28 cellular contexts compared by ENCODE assay signal in the genomic region with DNA sequence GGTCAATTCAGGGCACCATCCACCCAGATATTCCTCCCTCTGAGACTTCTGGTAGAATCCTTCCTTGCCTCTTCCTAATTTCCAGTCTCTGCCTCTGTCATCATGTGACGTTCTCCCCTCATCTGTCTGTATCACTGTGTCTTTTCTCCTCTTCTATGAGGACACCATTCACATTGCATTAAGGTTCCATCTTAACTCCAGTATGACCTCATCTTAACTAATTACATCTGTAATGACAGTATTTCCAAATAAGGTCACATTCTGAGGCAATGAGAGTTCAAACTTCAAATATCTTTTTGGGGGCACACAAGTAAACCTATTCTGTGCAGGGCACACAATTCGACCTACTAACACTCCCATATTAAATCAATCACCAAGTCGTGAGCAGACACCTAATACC.
"Had no signal": no experiment of that assay in that cellular context is flagged by ENCODE, and none has a peak within 500 bp of the region (broad histone marks: within the 10 kb centered on the region; RNA-seq: fewer than 3 reads in every experiment).

No MANE protein-coding gene starts in this region.

- H3K27ac ChIP-seq: brain microvascular endothelial cell, SK-N-MC, VCaP had no signal

- ATAC-seq: activated CD4-positive, alpha-beta T cell treated with anti-CD3 and anti-CD28 coated beads for 36 hours; activated CD8-positive, alpha-beta T cell treated with anti-CD3 and anti-CD28 coated beads for 36 hours; activated naive CD4-positive, alpha-beta T cell treated with anti-CD3 and anti-CD28 coated beads, Interleukin-2, amount 50 U/mL, for 72 hours; activated naive CD8-positive, alpha-beta T cell treated with anti-CD3 and anti-CD28 coated beads, Interleukin-2, amount 50 U/mL, for 24 hours; T-cell had no signal

- H3K4me3 Mint-ChIP-seq: activated CD4-positive, alpha-beta T cell treated with anti-CD3 and anti-CD28 coated beads for 36 hours; activated CD8-positive, alpha-beta T cell treated with anti-CD3 and anti-CD28 coated beads for 36 hours; activated naive CD8-positive, alpha-beta T cell treated with anti-CD3 and anti-CD28 coated beads, Interleukin-2, amount 50 U/mL, for 24 hours; T-cell had no signal

- H3K27ac Mint-ChIP-seq: activated CD4-positive, alpha-beta T cell treated with anti-CD3 and anti-CD28 coated beads for 36 hours; activated CD8-positive, alpha-beta T cell treated with anti-CD3 and anti-CD28 coated beads for 36 hours; activated naive CD4-positive, alpha-beta T cell treated with anti-CD3 and anti-CD28 coated beads, Interleukin-2, amount 50 U/mL, for 72 hours; activated naive CD8-positive, alpha-beta T cell treated with anti-CD3 and anti-CD28 coated beads, Interleukin-2, amount 50 U/mL, for 24 hours; T-cell had no signal

- DNase-seq: activated CD4-positive, alpha-beta T cell treated with anti-CD3 and anti-CD28 coated beads for 36 hours; activated CD4-positive, alpha-beta T cell treated with anti-CD3 and anti-CD28 coated beads, Interleukin-2, amount 50 U/mL, for 1 hour; activated CD8-positive, alpha-beta memory T cell treated with anti-CD3 and anti-CD28 coated beads, Interleukin-2, amount 50 U/mL, for 4 hours; activated CD8-positive, alpha-beta T cell treated with anti-CD3 and anti-CD28 coated beads for 36 hours; activated effector memory CD4-positive, alpha-beta T cell treated with Interleukin-2 at 50 U/mL for 16 hours; activated naive CD4-positive, alpha-beta T cell; activated naive CD8-positive, alpha-beta T cell treated with anti-CD3 and anti-CD28 coated beads, Interleukin-2, amount 50 U/mL, for 24 hours; amniotic stem cell; brain microvascular endothelial cell; caudate nucleus; KG1; NCI-H1092; NCI-H1417 treated with DMSO at 0.1 percent for 48 hours; NCI-H1694 treated with DMSO at 0.1 percent for 48 hours; NCI-H2029 treated with DMSO at 0.1 percent for 48 hours; NCI-H345; NCI-H510A; NCI-H526 treated with DMSO at 0.1 percent for 48 hours; NCI-H82; SIG-M5; T-cell; T-helper 2 cell; T1000 had no signal

- H3K36me3 Mint-ChIP-seq: activated naive CD4-positive, alpha-beta T cell treated with anti-CD3 and anti-CD28 coated beads, Interleukin-2, amount 50 U/mL, for 72 hours; T-cell had no signal

- H3K36me3 ChIP-seq: brain microvascular endothelial cell had no signal

- H3K4me3 ChIP-seq: SK-N-MC had no signal

- H3K27me3 Mint-ChIP-seq: activated CD4-positive, alpha-beta T cell treated with anti-CD3 and anti-CD28 coated beads for 36 hours; activated CD8-positive, alpha-beta T cell treated with anti-CD3 and anti-CD28 coated beads for 36 hours; activated naive CD8-positive, alpha-beta T cell treated with anti-CD3 and anti-CD28 coated beads, Interleukin-2, amount 50 U/mL, for 24 hours; T-cell had no signal

- FAIRE-seq: astrocyte, TTC549 had no signal

- H3K4me1 Mint-ChIP-seq: activated CD4-positive, alpha-beta T cell treated with anti-CD3 and anti-CD28 coated beads for 36 hours; activated naive CD8-positive, alpha-beta T cell treated with anti-CD3 and anti-CD28 coated beads, Interleukin-2, amount 50 U/mL, for 24 hours; T-cell had no signal

- H3K27me3 ChIP-seq: brain microvascular endothelial cell had no signal
